Comparison of ENCODE assay signal across 34 cellular contexts in the genomic region with DNA sequence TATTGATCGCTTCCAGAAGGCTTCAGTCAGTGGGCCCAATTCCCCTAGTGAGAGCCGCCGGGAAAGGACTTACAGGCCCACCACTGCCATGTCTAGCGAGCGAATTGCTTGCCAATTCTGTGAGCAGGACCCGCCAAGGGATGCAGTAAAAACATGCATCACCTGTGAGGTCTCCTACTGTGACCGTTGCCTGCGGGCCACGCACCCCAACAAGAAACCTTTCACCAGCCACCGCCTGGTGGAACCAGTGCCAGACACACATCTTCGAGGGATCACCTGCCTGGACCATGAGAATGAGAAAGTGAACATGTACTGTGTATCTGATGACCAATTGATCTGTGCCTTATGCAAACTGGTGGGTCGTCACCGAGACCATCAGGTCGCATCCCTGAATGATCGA.
"Had no signal": no experiment of that assay in that cellular context is flagged by ENCODE, and none has a peak within 500 bp of the region (broad histone marks: within the 10 kb centered on the region; RNA-seq: fewer than 3 reads in every experiment).

No MANE protein-coding gene starts in this region.

- H3K4me1 Mint-ChIP-seq: activated naive CD4-positive, alpha-beta T cell treated with anti-CD3 and anti-CD28 coated beads, Interleukin-2, amount 10 ng/mL, durations not matched to agents 7 days and 5 days; activated naive CD8-positive, alpha-beta T cell treated with anti-CD3 and anti-CD28 coated beads, Interleukin-2, amount 10 ng/mL, durations not matched to agents 7 days and 5 days; activated T-helper 17 cell treated with anti-CD3 and anti-CD28 coated beads, Interleukin-2, amount 50 U/mL, for 72 hours; brain had no signal

- H3K9me3 Mint-ChIP-seq: activated naive CD4-positive, alpha-beta T cell treated with anti-CD3 and anti-CD28 coated beads for 36 hours; activated naive CD4-positive, alpha-beta T cell treated with anti-CD3 and anti-CD28 coated beads, Interleukin-2, amount 10 ng/mL, durations not matched to agents 7 days and 5 days; activated naive CD4-positive, alpha-beta T cell treated with anti-CD3 and anti-CD28 coated beads, Interleukin-2, amount 50 U/mL, for 24 hours; activated naive CD4-positive, alpha-beta T cell treated with anti-CD3 and anti-CD28 coated beads, Interleukin-2, amount 50 U/mL, for 72 hours; activated naive CD8-positive, alpha-beta T cell treated with anti-CD3 and anti-CD28 coated beads, Interleukin-2, amount 10 ng/mL, durations not matched to agents 7 days and 5 days; activated naive CD8-positive, alpha-beta T cell treated with anti-CD3 and anti-CD28 coated beads, Interleukin-2, amount 50 U/mL, for 24 hours; activated T-cell treated with anti-CD3 and anti-CD28 coated beads, Interleukin-2, amount 50 U/mL, for 24 hours; activated T-cell treated with anti-CD3 and anti-CD28 coated beads, Interleukin-2, amount 50 U/mL, for 4 hours; activated T-cell treated with anti-CD3 and anti-CD28 coated beads, Interleukin-2, amount 50 U/mL, for 72 hours; activated T-helper 1 cell treated with anti-CD3 and anti-CD28 coated beads, Interleukin-12 subunit alpha, Interleukin-12 subunit beta, Interleukin-2, Interleukin-4 antibody, amounts not matched to agents 30 ng/mL and 10 ng/mL and 1 ng/mL, durations not matched to agents 14 hours and 24 hours and 36 hours; activated T-helper 17 cell treated with anti-CD3 and anti-CD28 coated beads, Interleukin-2, amount 50 U/mL, for 72 hours; activated T-helper 2 cell treated with anti-CD3 and anti-CD28 coated beads, Interferon-gamma antibody, Interleukin-2, Interleukin-4, amounts not matched to agents 10 μg/mL and 5 μg/mL and 100 μg/mL, durations not matched to agents 14 hours and 24 hours and 36 hours; brain; central memory CD8-positive, alpha-beta T cell had no signal

- H3K4me3 Mint-ChIP-seq: activated naive CD4-positive, alpha-beta T cell treated with anti-CD3 and anti-CD28 coated beads for 36 hours; activated naive CD4-positive, alpha-beta T cell treated with anti-CD3 and anti-CD28 coated beads, Interleukin-2, amount 10 ng/mL, durations not matched to agents 7 days and 5 days; activated naive CD4-positive, alpha-beta T cell treated with anti-CD3 and anti-CD28 coated beads, Interleukin-2, amount 50 U/mL, for 24 hours; activated naive CD8-positive, alpha-beta T cell; activated naive CD8-positive, alpha-beta T cell treated with anti-CD3 and anti-CD28 coated beads, Interleukin-2, amount 10 ng/mL, durations not matched to agents 7 days and 5 days; activated naive CD8-positive, alpha-beta T cell treated with anti-CD3 and anti-CD28 coated beads, Interleukin-2, amount 50 U/mL, for 24 hours; activated T-cell treated with anti-CD3 and anti-CD28 coated beads, Interleukin-2, amount 50 U/mL, for 24 hours; activated T-cell treated with anti-CD3 and anti-CD28 coated beads, Interleukin-2, amount 50 U/mL, for 4 hours; activated T-cell treated with anti-CD3 and anti-CD28 coated beads, Interleukin-2, amount 50 U/mL, for 72 hours; activated T-helper 1 cell treated with anti-CD3 and anti-CD28 coated beads, Interleukin-12 subunit alpha, Interleukin-12 subunit beta, Interleukin-2, Interleukin-4 antibody, amounts not matched to agents 30 ng/mL and 10 ng/mL and 1 ng/mL, durations not matched to agents 14 hours and 24 hours and 36 hours; activated T-helper 17 cell treated with anti-CD3 and anti-CD28 coated beads, Interleukin-2, amount 50 U/mL, for 72 hours; brain; central memory CD8-positive, alpha-beta T cell had no signal

- H3K27me3 Mint-ChIP-seq: activated naive CD4-positive, alpha-beta T cell treated with anti-CD3 and anti-CD28 coated beads, Interleukin-2, amount 10 ng/mL, durations not matched to agents 7 days and 5 days; activated naive CD4-positive, alpha-beta T cell treated with anti-CD3 and anti-CD28 coated beads, Interleukin-2, amount 50 U/mL, for 24 hours; activated naive CD8-positive, alpha-beta T cell; activated naive CD8-positive, alpha-beta T cell treated with anti-CD3 and anti-CD28 coated beads, Interleukin-2, amount 10 ng/mL, durations not matched to agents 7 days and 5 days; activated naive CD8-positive, alpha-beta T cell treated with anti-CD3 and anti-CD28 coated beads, Interleukin-2, amount 50 U/mL, for 24 hours; activated T-helper 17 cell treated with anti-CD3 and anti-CD28 coated beads, Interleukin-2, amount 50 U/mL, for 72 hours; central memory CD8-positive, alpha-beta T cell had no signal

- H3K27ac Mint-ChIP-seq: activated naive CD4-positive, alpha-beta T cell treated with anti-CD3 and anti-CD28 coated beads for 36 hours; activated naive CD4-positive, alpha-beta T cell treated with anti-CD3 and anti-CD28 coated beads, Interleukin-2, amount 10 ng/mL, durations not matched to agents 7 days and 5 days; activated naive CD4-positive, alpha-beta T cell treated with anti-CD3 and anti-CD28 coated beads, Interleukin-2, amount 50 U/mL, for 24 hours; activated naive CD4-positive, alpha-beta T cell treated with anti-CD3 and anti-CD28 coated beads, Interleukin-2, amount 50 U/mL, for 72 hours; activated naive CD8-positive, alpha-beta T cell; activated naive CD8-positive, alpha-beta T cell treated with anti-CD3 and anti-CD28 coated beads, Interleukin-2, amount 10 ng/mL, durations not matched to agents 7 days and 5 days; activated naive CD8-positive, alpha-beta T cell treated with anti-CD3 and anti-CD28 coated beads, Interleukin-2, amount 50 U/mL, for 24 hours; activated T-cell treated with anti-CD3 and anti-CD28 coated beads, Interleukin-2, amount 50 U/mL, for 24 hours; activated T-cell treated with anti-CD3 and anti-CD28 coated beads, Interleukin-2, amount 50 U/mL, for 72 hours; activated T-helper 1 cell treated with anti-CD3 and anti-CD28 coated beads, Interleukin-12 subunit alpha, Interleukin-12 subunit beta, Interleukin-2, Interleukin-4 antibody, amounts not matched to agents 30 ng/mL and 10 ng/mL and 1 ng/mL, durations not matched to agents 14 hours and 24 hours and 36 hours; activated T-helper 17 cell treated with anti-CD3 and anti-CD28 coated beads, Interleukin-2, amount 50 U/mL, for 72 hours; activated T-helper 2 cell treated with anti-CD3 and anti-CD28 coated beads, Interferon-gamma antibody, Interleukin-2, Interleukin-4, amounts not matched to agents 10 μg/mL and 5 μg/mL and 100 μg/mL, durations not matched to agents 14 hours and 24 hours and 36 hours; brain had no signal

- H3K36me3 Mint-ChIP-seq: activated naive CD4-positive, alpha-beta T cell treated with anti-CD3 and anti-CD28 coated beads, Interleukin-2, amount 10 ng/mL, durations not matched to agents 7 days and 5 days had no signal

- DNase-seq: activated effector memory CD4-positive, alpha-beta T cell treated with anti-CD3 and anti-CD28 coated beads, Interleukin-2, amount 50 U/mL, for 16 hours; activated effector memory CD4-positive, alpha-beta T cell treated with Interleukin-2 at 50 U/mL for 16 hours; activated gamma-delta T cell; activated gamma-delta T cell treated with Interleukin-2 at 50 U/mL for 16 hours; activated naive CD4-positive, alpha-beta T cell; activated naive CD4-positive, alpha-beta T cell treated with anti-CD3 and anti-CD28 coated beads for 36 hours; activated naive CD4-positive, alpha-beta T cell treated with anti-CD3 and anti-CD28 coated beads, Interleukin-2, amount 10 ng/mL, durations not matched to agents 7 days and 5 days; activated naive CD4-positive, alpha-beta T cell treated with anti-CD3 and anti-CD28 coated beads, Interleukin-2, amount 50 U/mL, for 16 hours; activated naive CD4-positive, alpha-beta T cell treated with Interleukin-2 at 50 U/mL for 16 hours; activated naive CD8-positive, alpha-beta T cell treated with anti-CD3 and anti-CD28 coated beads, Interleukin-2, amount 10 ng/mL, durations not matched to agents 7 days and 5 days; activated naive CD8-positive, alpha-beta T cell treated with anti-CD3 and anti-CD28 coated beads, Interleukin-2, amount 50 U/mL, for 24 hours; activated T-cell treated with anti-CD3 and anti-CD28 coated beads, Interleukin-2, amount 50 U/mL, for 1 hour; activated T-cell treated with anti-CD3 and anti-CD28 coated beads, Interleukin-2, amount 50 U/mL, for 24 hours; activated T-cell treated with anti-CD3 and anti-CD28 coated beads, Interleukin-2, amount 50 U/mL, for 4 hours; activated T-cell treated with anti-CD3 and anti-CD28 coated beads, Interleukin-2, amount 50 U/mL, for 48 hours; activated T-cell treated with anti-CD3 and anti-CD28 coated beads, Interleukin-2, amount 50 U/mL, for 72 hours; adrenal gland; amniotic stem cell; amygdala; anterior cingulate cortex; aorta; body of pancreas; brain microvascular endothelial cell; caudate nucleus; central memory CD4-positive, alpha-beta T cell; cerebellar nuclear complex had no signal
